14 cellular contexts compared by ENCODE assay signal in genomic region chrY:20558677-20559076, GRCh38. TPM values are rescaled to one million over a fixed set of nuclear protein-coding genes. Genes with fewer than 3 reads are reported as not detected.
DNase-seq lines count a peak whose midpoint lies in the region; ATAC-seq, FAIRE-seq and TF ChIP-seq lines count a peak whose summit lies in the region.
"Had no signal": no experiment of that assay in that cellular context is flagged by ENCODE, and none has a peak within 500 bp of the region (broad histone marks: within the 10 kb centered on the region; RNA-seq: fewer than 3 reads in every experiment).

No MANE protein-coding gene starts in this region.

- FAIRE-seq in RCC 7860 (lab: Jason Lieb, UNC), result peak; percentile 81

- peak; percentile 24 for TF ChIP-seq CTCF in 22Rv1 (IDR thresholded peaks at IDR 0.05)

- intact Hi-C loops in left ventricle myocardium superior (cut with micrococcal nuclease), result loop anchor here (10.0 kb wide), 1 partner anchor 186 kb away; no protein-coding TSS in a partner anchor

- H3K27ac ChIP-seq in 22Rv1, result no peak overlapping the region
- H3K27ac ChIP-seq: uterus had no signal

- DNase-seq in EL (peak; percentile 6), RCC 7860 (ENCODE audit: low spot score) (peak; percentile 8), left ventricle myocardium superior (no peak), middle frontal gyrus (ENCODE audit: extremely low spot score, low spot score) (no peak), UCSD-AML1 (lab: John Stamatoyannopoulos, UW; ENCODE audit: unreplicated experiment) (no peak)
- DNase-seq: C1 segment of cervical spinal cord, NCI-H226, uterus had no signal

- peak; percentile 45 for ATAC-seq in left ventricle myocardium superior
- ATAC-seq in HG03457 (IDR thresholded peaks at IDR 0.05; ENCODE audit: unreplicated experiment), result no peak
- ATAC-seq in GM18511 (IDR thresholded peaks at IDR 0.05; ENCODE audit: unreplicated experiment), result no peak
- ATAC-seq: effector memory CD8-positive, alpha-beta T cell; GM23338; naive thymus-derived CD8-positive, alpha-beta T cell had no signal

RNA-seq across cellular contexts. Expression of gene EIF1AY, which starts 16.9 kb away (rescaled TPM):
- total RNA-seq in left ventricle myocardium superior, result 245 TPM
- total RNA-seq: uterus had no signal

Comparison
In these comparisons a context has a peak if more than half of its experiments do, and no peak if none do; other contexts are left out.
1. DNase-seq: peak in EL (single experiment) and RCC 7860 (single experiment); none in left ventricle myocardium superior (single experiment), middle frontal gyrus (single experiment) and UCSD-AML1 (single experiment).